Comparison of ENCODE assay signal across 25 cellular contexts in the genomic region with DNA sequence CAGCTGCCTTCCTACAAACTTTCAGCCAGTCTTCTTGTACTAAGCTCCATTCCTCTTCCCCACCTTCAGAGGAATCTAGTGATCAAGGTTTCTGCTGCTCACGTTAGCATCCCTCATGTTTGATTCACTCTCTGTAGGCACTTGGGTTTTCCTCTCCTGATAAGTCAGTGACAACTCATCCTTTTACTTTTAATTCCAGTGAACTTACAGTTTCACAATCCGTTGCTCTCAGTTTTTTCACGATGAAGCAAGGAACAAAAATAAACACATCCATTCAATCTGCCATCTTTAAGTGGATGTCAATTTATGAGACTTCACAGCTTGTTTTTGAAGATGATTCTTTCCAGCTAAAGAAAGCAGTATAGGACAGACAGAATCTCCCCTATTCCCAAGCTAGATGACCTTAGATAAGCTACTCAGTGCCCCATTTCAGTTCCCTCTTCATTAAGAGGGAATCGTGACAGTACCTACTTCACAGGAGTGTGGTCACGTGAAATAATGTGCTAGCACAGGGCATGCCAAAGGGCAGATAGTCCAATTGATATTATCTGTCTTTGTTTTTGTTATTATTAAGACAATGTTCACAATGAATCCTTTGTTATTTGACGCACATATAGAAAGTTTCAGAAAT.
A peak's percentile ranks its signal among the peaks of the same experiment; 100 is the strongest.
DNase-seq lines count a peak whose midpoint lies in the region; ATAC-seq and TF ChIP-seq lines count a peak whose summit lies in the region.
"Had no signal": no experiment of that assay in that cellular context is flagged by ENCODE, and none has a peak within 500 bp of the region (broad histone marks: within the 10 kb centered on the region; RNA-seq: fewer than 3 reads in every experiment).

No MANE protein-coding gene starts in this region.

- H3K4me1 ChIP-seq in cardiac muscle cell (ENCODE audit: low read depth) (peaks cover 46% of the 10 kb centered on the region), left ventricle myocardium inferior (peaks cover 37% of the 10 kb centered on the region), mesenchymal stem cell (ENCODE audit: control insufficient read depth, insufficient read depth, low read depth, low read length) (peaks cover 7% of the 10 kb centered on the region), vagina (peaks cover 7% of the 10 kb centered on the region), gastrocnemius medialis (peaks cover 10 to 31% of the 10 kb centered on the region in 2 donors)
- H3K4me1 ChIP-seq: BLaER1 had no signal

- H2AFZ ChIP-seq in mesenchymal stem cell (ENCODE audit: low read depth, low read length), result no peak overlapping the region
- H2AFZ ChIP-seq: GM23338 had no signal

- TF ChIP-seq POLR2A in vagina (IDR thresholded peaks at IDR 0.05) (no peak), gastrocnemius medialis (IDR thresholded peaks at IDR 0.05) (no peak)

- H4K91ac ChIP-seq in mesenchymal stem cell (ENCODE audit: low read length), result no peak overlapping the region

- no peaks in the 10 kb centered on the region for H3K27me3 Mint-ChIP-seq in Calu3 (ENCODE audit: unreplicated experiment)

- intact Hi-C loops in left ventricle myocardium inferior (cut with micrococcal nuclease) (no loop called here), vagina (cut with DNase I) (no loop called here), gastrocnemius medialis (cut with DNase I; ENCODE audit: low total_unique reads) (no loop called here), Calu3 (cut with micrococcal nuclease; ENCODE audit: unreplicated experiment) (no loop called here)

- no peaks in the 10 kb centered on the region for H3K27me3 ChIP-seq in cardiac muscle cell
- H3K27me3 ChIP-seq in left ventricle myocardium inferior (ENCODE audit: low read depth), result no peaks in the 10 kb centered on the region
- H3K27me3 ChIP-seq in mesenchymal stem cell (ENCODE audit: control insufficient read depth in 1 of 2, insufficient read depth in 1 of 2, low read length in 2 of 2), result no peaks in the 10 kb centered on the region
- no peaks in the 10 kb centered on the region for H3K27me3 ChIP-seq in vagina
- no peaks in the 10 kb centered on the region for H3K27me3 ChIP-seq in gastrocnemius medialis
- H3K27me3 ChIP-seq: BLaER1, tibial artery had no signal

- H3K4me1 Mint-ChIP-seq in Calu3 (ENCODE audit: low read depth, unreplicated experiment), result no peaks in the 10 kb centered on the region
- H3K4me1 Mint-ChIP-seq: immature natural killer cell; stimulated activated effector memory CD8-positive, alpha-beta T cell treated with anti-CD3 and anti-CD28 coated beads, Interleukin-12 subunit alpha, Interleukin-12 subunit beta, amount 100 ng/mL, for 72 hours had no signal

- H3K23ac ChIP-seq in mesenchymal stem cell (ENCODE audit: low read length in 2 of 2), result no peak overlapping the region

- H3K14ac ChIP-seq in mesenchymal stem cell (ENCODE audit: low read length in 2 of 2), result no peak overlapping the region

- no TSS peak for BruUV-seq in Calu3 (replicated peaks; lab: Mats Ljungman, UMichigan)

- no peak overlapping the region for H2BK120ac ChIP-seq in mesenchymal stem cell (ENCODE audit: low read depth, low read length)

- H3K9ac ChIP-seq in mesenchymal stem cell (ENCODE audit: low read length), result no peak overlapping the region
- H3K9ac ChIP-seq: BLaER1 had no signal

- H2BK15ac ChIP-seq in mesenchymal stem cell (ENCODE audit: low read depth, poor library complexity, severe bottlenecking), result no peak overlapping the region

- H3K4me3 ChIP-seq in cardiac muscle cell (no peak overlapping the region), left ventricle myocardium inferior (no peak overlapping the region), choroid plexus epithelial cell (ENCODE audit: low read depth, low read length) (no peak overlapping the region), mesenchymal stem cell (ENCODE audit: insufficient read depth in 1 of 2, low read depth in 1 of 2, low read length in 2 of 2) (no peak overlapping the region), vagina (no peak overlapping the region), gastrocnemius medialis (no peak overlapping the region)
- H3K4me3 ChIP-seq: BLaER1, coronary artery, GM23338, tibial artery had no signal

- H2BK12ac ChIP-seq in mesenchymal stem cell (ENCODE audit: low read length in 2 of 2), result no peak overlapping the region

- no peak overlapping the region for H4K8ac ChIP-seq in mesenchymal stem cell (ENCODE audit: low read length)

- peaks cover 6% of the 10 kb centered on the region for H3K79me1 ChIP-seq in mesenchymal stem cell (replicated peaks; ENCODE audit: low read length, poor library complexity, severe bottlenecking)

- under 1% methylated on average over 3 of the region's 6 CpGs for WGBS in mesenchymal stem cell

- DNase-seq in cardiac muscle cell (ENCODE audit: low read depth in 1 of 2, low spot score in 1 of 2) (peak in 1 of 2 donors; percentile 52), left ventricle myocardium inferior (no peak), choroid plexus epithelial cell (ENCODE audit: low read depth) (peak; percentile 81), mesenchymal stem cell (peak; percentile 91), vagina (ENCODE audit: extremely low spot score in 2 of 2) (no peak), gastrocnemius medialis (no peak), cortex of kidney (lab: John Stamatoyannopoulos, UW) (no peak), Calu3 (no peak)
- DNase-seq: 8988T; anterior cingulate cortex; DMS153; immature natural killer cell; mesendoderm; MM.1S; NCI-H446 treated with DMSO at 0.1 percent for 48 hours; RPMI8226; stimulated activated CD4-positive, alpha-beta T cell treated with anti-CD3 and anti-CD28 coated beads, Interleukin-15, amount 100 ng/mL, for 24 hours; SW 1271; tibial artery had no signal

- CTCF ChIA-PET in Calu3 (lab: Charles Lee), result no interaction called here

- H3K27ac Mint-ChIP-seq in Calu3 (ENCODE audit: unreplicated experiment), result no peak overlapping the region
- H3K27ac Mint-ChIP-seq: GM23338; immature natural killer cell; natural killer cell treated with Interleukin-12 subunit alpha and Interleukin-12 subunit beta and Interleukin-15 and Interleukin-18, amount 100 ng/mL, for 72 hours; stimulated activated effector memory CD8-positive, alpha-beta T cell treated with anti-CD3 and anti-CD28 coated beads, Interleukin-12 subunit alpha, Interleukin-12 subunit beta, amount 100 ng/mL, for 72 hours had no signal

- H2BK5ac ChIP-seq in mesenchymal stem cell (ENCODE audit: low read depth, low read length, poor library complexity, severe bottlenecking), result peak overlapping the region; percentile 81

- H3K9me3 ChIP-seq in cardiac muscle cell (ENCODE audit: low read depth), result no peaks in the 10 kb centered on the region
- H3K9me3 ChIP-seq in left ventricle myocardium inferior (replicated peaks), result peaks cover 13% of the 10 kb centered on the region
- peaks cover 5% of the 10 kb centered on the region for H3K9me3 ChIP-seq in mesenchymal stem cell (ENCODE audit: control insufficient read depth, low read length)
- no peaks in the 10 kb centered on the region for H3K9me3 ChIP-seq in vagina
- H3K9me3 ChIP-seq in gastrocnemius medialis, result no peaks in the 10 kb centered on the region

- no peaks in the 10 kb centered on the region for H3K9me3 Mint-ChIP-seq in Calu3 (ENCODE audit: low read depth, unreplicated experiment)
- H3K9me3 Mint-ChIP-seq: stimulated activated effector memory CD8-positive, alpha-beta T cell treated with anti-CD3 and anti-CD28 coated beads, Interleukin-12 subunit alpha, Interleukin-12 subunit beta, amount 100 ng/mL, for 72 hours had no signal

- H2AK5ac ChIP-seq in mesenchymal stem cell (ENCODE audit: low read length, severe bottlenecking), result peak overlapping the region; percentile 80

- H3K36me3 ChIP-seq in cardiac muscle cell (no peaks in the 10 kb centered on the region), left ventricle myocardium inferior (no peaks in the 10 kb centered on the region), mesenchymal stem cell (ENCODE audit: control insufficient read depth in 1 of 2, insufficient read depth in 2 of 2, low read depth in 1 of 2, low read length in 2 of 2) (no peaks in the 10 kb centered on the region), vagina (no peaks in the 10 kb centered on the region), gastrocnemius medialis (no peaks in the 10 kb centered on the region)
- H3K36me3 ChIP-seq: BLaER1, tibial artery had no signal

- H3K18ac ChIP-seq in mesenchymal stem cell (ENCODE audit: low read depth in 1 of 2, low read length in 2 of 2), result no peak overlapping the region

- H3K4me3 Mint-ChIP-seq in Calu3 (ENCODE audit: low read depth, unreplicated experiment), result no peak overlapping the region
- H3K4me3 Mint-ChIP-seq: GM23338; immature natural killer cell; natural killer cell treated with Interleukin-12 subunit alpha and Interleukin-12 subunit beta and Interleukin-15 and Interleukin-18, amount 100 ng/mL, for 72 hours; stimulated activated effector memory CD8-positive, alpha-beta T cell treated with anti-CD3 and anti-CD28 coated beads, Interleukin-12 subunit alpha, Interleukin-12 subunit beta, amount 100 ng/mL, for 72 hours had no signal

- no peak for ATAC-seq in gastrocnemius medialis
- ATAC-seq: GM23338; natural killer cell treated with Interleukin-12 subunit alpha and Interleukin-12 subunit beta and Interleukin-15 and Interleukin-18, amount 100 ng/mL, for 72 hours; stimulated activated effector memory CD8-positive, alpha-beta T cell treated with anti-CD3 and anti-CD28 coated beads, Interleukin-12 subunit alpha, Interleukin-12 subunit beta, amount 100 ng/mL, for 72 hours had no signal

- no peaks in the 10 kb centered on the region for H3K36me3 Mint-ChIP-seq in Calu3 (ENCODE audit: insufficient read depth, unreplicated experiment)
- H3K36me3 Mint-ChIP-seq: natural killer cell treated with Interleukin-12 subunit alpha and Interleukin-12 subunit beta and Interleukin-15 and Interleukin-18, amount 100 ng/mL, for 72 hours; stimulated activated effector memory CD8-positive, alpha-beta T cell treated with anti-CD3 and anti-CD28 coated beads, Interleukin-12 subunit alpha, Interleukin-12 subunit beta, amount 100 ng/mL, for 72 hours had no signal

- TF ChIP-seq CTCF in cardiac muscle cell (IDR thresholded peaks at IDR 0.05; ENCODE audit: low read depth, low read length) (no peak), left ventricle myocardium inferior (IDR thresholded peaks at IDR 0.05; ENCODE audit: borderline replicate concordance) (no peak), choroid plexus epithelial cell (conservative IDR thresholded peaks at IDR 0.05; ENCODE audit: low read depth, low read length) (no peak), vagina (IDR thresholded peaks at IDR 0.05) (no peak), gastrocnemius medialis (IDR thresholded peaks at IDR 0.05 in 4 of 5, conservative IDR thresholded peaks at IDR 0.05 in 1 of 5) (no peak), Calu3 (IDR thresholded peaks at IDR 0.05; ENCODE audit: unreplicated experiment) (no peak)

- H3K4me2 ChIP-seq in mesenchymal stem cell (ENCODE audit: low read length, poor library complexity, severe bottlenecking), result no peak overlapping the region
- H3K4me2 ChIP-seq: BLaER1, GM23338 had no signal

- H3K27ac ChIP-seq in cardiac muscle cell (peak overlapping the region; percentile 46), left ventricle myocardium inferior (replicated peaks) (no peak overlapping the region), mesenchymal stem cell (ENCODE audit: low read length, poor library complexity, severe bottlenecking) (peak overlapping the region; percentile 75), vagina (peak overlapping the region; percentile 35), gastrocnemius medialis (no peak overlapping the region)
- H3K27ac ChIP-seq: BLaER1, coronary artery, tibial artery, VCaP had no signal

- H3K4ac ChIP-seq in mesenchymal stem cell (ENCODE audit: low read depth in 1 of 2, low read length in 2 of 2), result no peak overlapping the region

- in situ Hi-C loops in gastrocnemius medialis (cut with MboI; ENCODE audit: low sequenced_read_pairs in 4 of 4), result no loop called here

Comparison
In these comparisons a context has a peak if more than half of its experiments do, and no peak if none do; other contexts are left out.
1. H3K27ac ChIP-seq: peak in cardiac muscle cell (single experiment), mesenchymal stem cell (single experiment) and vagina (single experiment); none in left ventricle myocardium inferior (single experiment) and gastrocnemius medialis (0 of 4).
2. DNase-seq: peak in choroid plexus epithelial cell (single experiment) and mesenchymal stem cell (single experiment); none in left ventricle myocardium inferior (single experiment), vagina (0 of 2), gastrocnemius medialis (0 of 2), cortex of kidney (single experiment) and Calu3 (single experiment).